8 cellular contexts compared by ENCODE assay signal in genomic region chr19:38656171-38656981, GRCh38. TPM values are rescaled to one million over a fixed set of nuclear protein-coding genes. Genes with fewer than 3 reads are reported as not detected.
A peak's percentile ranks its signal among the peaks of the same experiment; 100 is the strongest.
DNase-seq lines count a peak whose midpoint lies in the region; ATAC-seq and TF ChIP-seq lines count a peak whose summit lies in the region.

No MANE protein-coding gene starts in this region.

- no peak for TF ChIP-seq CTCF in tibial artery (IDR thresholded peaks at IDR 0.05)

- H3K27ac Mint-ChIP-seq in activated naive CD8-positive, alpha-beta T cell treated with anti-CD3 and anti-CD28 coated beads, Interleukin-2, amount 10 ng/mL, durations not matched to agents 7 days and 5 days, result peak overlapping the region; percentile 88
- H3K27ac Mint-ChIP-seq in immature natural killer cell, result peak overlapping the region; percentile 86 to 94 (median 92)

- H3K4me3 Mint-ChIP-seq in activated naive CD8-positive, alpha-beta T cell treated with anti-CD3 and anti-CD28 coated beads, Interleukin-2, amount 10 ng/mL, durations not matched to agents 7 days and 5 days, result peak overlapping the region; percentile 72
- H3K4me3 Mint-ChIP-seq in immature natural killer cell, result peak overlapping the region; percentile 50 to 75 (median 69)

- peaks cover 2% of the 10 kb centered on the region for H3K27me3 Mint-ChIP-seq in activated naive CD8-positive, alpha-beta T cell treated with anti-CD3 and anti-CD28 coated beads, Interleukin-2, amount 10 ng/mL, durations not matched to agents 7 days and 5 days
- H3K27me3 Mint-ChIP-seq in immature natural killer cell (ENCODE audit: low read depth in 3 of 3), result peaks cover 0 to 2% (median 0%) of the 10 kb centered on the region in 3 donors

- peaks cover 0 to 100% (median 94%) of the 10 kb centered on the region in 4 donors for H3K4me1 ChIP-seq in tibial artery

- POLR2A ChIA-PET in activated naive CD8-positive, alpha-beta T cell treated with anti-CD3 and anti-CD28 coated beads, Interleukin-2, amount 10 ng/mL, durations not matched to agents 7 days and 5 days (lab: Charles Lee), result interaction anchor here (0.6 to 2.4 kb wide), 11 partner anchors 9 to 283 kb away, joined by 3 to 10 read pairs (median 3); partner anchors contain the start of genes ACTN4 and EIF3K

- peaks cover 36% of the 10 kb centered on the region for H3K36me3 Mint-ChIP-seq in activated naive CD8-positive, alpha-beta T cell treated with anti-CD3 and anti-CD28 coated beads, Interleukin-2, amount 10 ng/mL, durations not matched to agents 7 days and 5 days
- peaks cover 0 to 3% (median 2%) of the 10 kb centered on the region in 3 donors for H3K36me3 Mint-ChIP-seq in immature natural killer cell

- ATAC-seq in activated naive CD8-positive, alpha-beta T cell treated with anti-CD3 and anti-CD28 coated beads, Interleukin-2, amount 10 ng/mL, durations not matched to agents 7 days and 5 days (ENCODE audit: low read depth), result peak; percentile 62
- no peak for ATAC-seq in HG03108 (IDR thresholded peaks at IDR 0.05; ENCODE audit: unreplicated experiment)

- no peaks in the 10 kb centered on the region for H3K27me3 ChIP-seq in tibial artery

- H3K9me3 ChIP-seq in tibial artery, result no peaks in the 10 kb centered on the region

- H3K4me3 ChIP-seq in tibial artery, result no peak overlapping the region

- intact Hi-C loops in tibial artery (cut with DNase I; ENCODE audit: low total_unique reads), result loop anchor here (5.0 kb wide), 1 partner anchor 36 kb away; no protein-coding TSS in a partner anchor

- peak overlapping the region; percentile 94 to 97 for H3K27ac ChIP-seq in tibial artery

- no peaks in the 10 kb centered on the region for H3K9me3 Mint-ChIP-seq in activated naive CD8-positive, alpha-beta T cell treated with anti-CD3 and anti-CD28 coated beads, Interleukin-2, amount 10 ng/mL, durations not matched to agents 7 days and 5 days
- no peaks in the 10 kb centered on the region for H3K9me3 Mint-ChIP-seq in immature natural killer cell

- DNase-seq in activated naive CD4-positive, alpha-beta T cell treated with Interleukin-2 at 50 U/mL for 16 hours, result peak; percentile 33
- no peak for DNase-seq in activated naive CD4-positive, alpha-beta T cell (lab: John Stamatoyannopoulos, UW)
- no peak for DNase-seq in activated naive CD8-positive, alpha-beta T cell treated with anti-CD3 and anti-CD28 coated beads, Interleukin-2, amount 10 ng/mL, durations not matched to agents 7 days and 5 days
- DNase-seq in immature natural killer cell, result peak in 1 of 3 donors; percentile 45
- no peak for DNase-seq in tibial artery
- DNase-seq in GM19240 (ENCODE audit: insufficient read length, low spot score), result no peak
- no peak for DNase-seq in NCI-H524 (lab: John Stamatoyannopoulos, UW)

- peaks cover 61% of the 10 kb centered on the region for H3K4me1 Mint-ChIP-seq in activated naive CD8-positive, alpha-beta T cell treated with anti-CD3 and anti-CD28 coated beads, Interleukin-2, amount 10 ng/mL, durations not matched to agents 7 days and 5 days
- peaks cover 98 to 100% of the 10 kb centered on the region in 2 donors for H3K4me1 Mint-ChIP-seq in immature natural killer cell

- peaks cover 0 to 6% (median 2%) of the 10 kb centered on the region in 3 donors for H3K36me3 ChIP-seq in tibial artery

RNA-seq across cellular contexts. Expression of gene ACTN4, which starts 8.9 kb away (rescaled TPM):
- total RNA-seq in activated naive CD8-positive, alpha-beta T cell treated with anti-CD3 and anti-CD28 coated beads, Interleukin-2, amount 10 ng/mL, durations not matched to agents 7 days and 5 days, result 100 to 1,000 TPM; 236 to 252 TPM
- 10 to 100 TPM in 2 of 3 donors, 1 to 10 TPM in 1; 8.5 to 68.3 (median 17.4) TPM for polyA plus RNA-seq in immature natural killer cell

RNA-seq across cellular contexts. Expression of gene EIF3K, which starts 37.4 kb away (rescaled TPM):
- 100 to 1,000 TPM; 307 to 308 TPM for total RNA-seq in activated naive CD8-positive, alpha-beta T cell treated with anti-CD3 and anti-CD28 coated beads, Interleukin-2, amount 10 ng/mL, durations not matched to agents 7 days and 5 days
- 100 to 1,000 TPM; 338 to 456 (median 383) TPM for polyA plus RNA-seq in immature natural killer cell

RNA-seq across cellular contexts. Expression of gene MAP4K1, which starts 38.6 kb away (rescaled TPM):
- total RNA-seq in activated naive CD8-positive, alpha-beta T cell treated with anti-CD3 and anti-CD28 coated beads, Interleukin-2, amount 10 ng/mL, durations not matched to agents 7 days and 5 days, result 100 to 1,000 TPM; 299 to 313 TPM
- polyA plus RNA-seq in immature natural killer cell, result 10 to 100 TPM; 52.1 to 98.1 (median 67.0) TPM
